ENCODE assay signal across 15 cellular contexts in genomic region chr1:77833521-77834100, GRCh38. TPM values are rescaled to one million over a fixed set of nuclear protein-coding genes. Genes with fewer than 3 reads are reported as not detected.
A peak's percentile ranks its signal among the peaks of the same experiment; 100 is the strongest.
DNase-seq lines count a peak whose midpoint lies in the region; ATAC-seq and TF ChIP-seq lines count a peak whose summit lies in the region.
"Had no signal": no experiment of that assay in that cellular context is flagged by ENCODE, and none has a peak within 500 bp of the region (broad histone marks: within the 10 kb centered on the region; RNA-seq: fewer than 3 reads in every experiment).

No MANE protein-coding gene starts in this region.

- H2AFZ ChIP-seq in PC-3 (ENCODE audit: low read length) (no peak overlapping the region), mammary epithelial cell (ENCODE audit: low read depth, low read length) (no peak overlapping the region)

- BruUV-seq in PC-3 (replicated peaks; lab: Mats Ljungman, UMichigan) (no TSS peak), mammary epithelial cell (replicated peaks; lab: Mats Ljungman, UMichigan) (no TSS peak)

- no peak for TF ChIP-seq CTCF in PC-3 (conservative IDR thresholded peaks at IDR 0.05; ENCODE audit: low read depth, low read length)
- TF ChIP-seq CTCF in mammary epithelial cell (conservative IDR thresholded peaks at IDR 0.05 in 1 of 2, IDR thresholded peaks at IDR 0.05 in 1 of 2; ENCODE audit: extremely low read depth in 1 of 2, insufficient read depth in 1 of 2, low read depth in 1 of 2, low read length in 2 of 2) = no peak
- TF ChIP-seq CTCF in lower lobe of right lung (IDR thresholded peaks at IDR 0.05) = no peak
- no peak for TF ChIP-seq CTCF in ovary (IDR thresholded peaks at IDR 0.05)

- no peaks in the 10 kb centered on the region for H3K27me3 Mint-ChIP-seq in stimulated activated naive B cell treated with anti-CD40 and anti-IgM and Interleukin-4, amounts not matched to agents 10 μg/mL and 1 μg/mL and 100 μg/mL, for 72 hours
- H3K27me3 Mint-ChIP-seq: activated CD4-positive, alpha-beta memory T cell treated with anti-CD3 and anti-CD28 coated beads, Interleukin-2, amount 10 ng/mL, durations not matched to agents 7 days and 5 days; stimulated activated memory B cell treated with anti-CD40 and anti-IgM and Interleukin-4, amounts not matched to agents 10 μg/mL and 1 μg/mL and 100 μg/mL, for 72 hours had no signal

- H3K4me2 ChIP-seq in PC-3 (ENCODE audit: low read length) (no peak overlapping the region), mammary epithelial cell (ENCODE audit: insufficient read depth, low read depth, low read length) (no peak overlapping the region)

- no peak for TF ChIP-seq EP300 in ovary (IDR thresholded peaks at IDR 0.05)

- H3K4me3 Mint-ChIP-seq in stimulated activated naive B cell treated with anti-CD40 and anti-IgM and Interleukin-4, amounts not matched to agents 10 μg/mL and 1 μg/mL and 100 μg/mL, for 72 hours = no peak overlapping the region
- H3K4me3 Mint-ChIP-seq: activated CD4-positive, alpha-beta memory T cell treated with anti-CD3 and anti-CD28 coated beads, Interleukin-2, amount 10 ng/mL, durations not matched to agents 7 days and 5 days; stimulated activated memory B cell treated with anti-CD40 and anti-IgM and Interleukin-4, amounts not matched to agents 10 μg/mL and 1 μg/mL and 100 μg/mL, for 72 hours had no signal

- TF ChIP-seq POLR2A in ovary (IDR thresholded peaks at IDR 0.05) = no peak

- CTCF ChIA-PET in PC-3 (lab: Charles Lee) = no interaction called here
- CTCF ChIA-PET in mammary epithelial cell (lab: Charles Lee; ENCODE audit: low non-redundant PET) = no interaction called here

- peak overlapping the region; percentile 14 for H3K27ac Mint-ChIP-seq in stimulated activated naive B cell treated with anti-CD40 and anti-IgM and Interleukin-4, amounts not matched to agents 10 μg/mL and 1 μg/mL and 100 μg/mL, for 72 hours
- H3K27ac Mint-ChIP-seq: activated CD4-positive, alpha-beta memory T cell treated with anti-CD3 and anti-CD28 coated beads, Interleukin-2, amount 10 ng/mL, durations not matched to agents 7 days and 5 days; stimulated activated memory B cell treated with anti-CD40 and anti-IgM and Interleukin-4, amounts not matched to agents 10 μg/mL and 1 μg/mL and 100 μg/mL, for 72 hours had no signal

- H3K9me2 ChIP-seq in PC-3 (replicated peaks; ENCODE audit: low read length) = no peaks in the 10 kb centered on the region

- no peaks in the 10 kb centered on the region for H3F3A ChIP-seq in PC-3 (ENCODE audit: low read length, unreplicated experiment)

- intact Hi-C loops in PC-3 (cut with micrococcal nuclease) (loop anchor here (5.0 kb wide), 1 partner anchor 54 kb away; the partner anchor contains the start of gene NEXN), mammary epithelial cell (cut with micrococcal nuclease) (no loop called here), lower lobe of right lung (cut with DNase I) (no loop called here), ovary (cut with DNase I) (no loop called here)

- no peak for DNase-seq in PC-3
- no peak for DNase-seq in mammary epithelial cell
- DNase-seq in lower lobe of right lung = no peak
- no peak for DNase-seq in stimulated activated naive B cell treated with anti-CD40 and anti-IgM and Interleukin-4, amounts not matched to agents 10 μg/mL and 1 μg/mL and 100 μg/mL, for 72 hours
- no peak for DNase-seq in NCI-H82 (lab: John Stamatoyannopoulos, UW)
- DNase-seq in ovary = no peak
- DNase-seq in NCI-H1930 (lab: John Stamatoyannopoulos, UW) = no peak
- DNase-seq: activated CD4-positive, alpha-beta memory T cell treated with anti-CD3 and anti-CD28 coated beads, Interleukin-2, amount 10 ng/mL, durations not matched to agents 7 days and 5 days; colonic mucosa; nucleus accumbens; T-helper 9 cell had no signal

- 100% methylated on average over 3 of the region's 3 CpGs for WGBS in mammary epithelial cell (ENCODE audit: low coverage, missing lambda C conversion rate)
- WGBS in ovary, 3 donors = 94 to 97% (median 97%) methylated on average over 3 of the region's 3 CpGs

- H3K36me3 ChIP-seq in PC-3 (ENCODE audit: low read depth, low read length) = peaks cover 4% of the 10 kb centered on the region; the same call in 1 of the 2 replicates
- H3K36me3 ChIP-seq in mammary epithelial cell (ENCODE audit: insufficient read depth, low read length) = no peaks in the 10 kb centered on the region
- no peaks in the 10 kb centered on the region for H3K36me3 ChIP-seq in lower lobe of right lung
- no peaks in the 10 kb centered on the region for H3K36me3 ChIP-seq in ovary
- H3K36me3 ChIP-seq: colonic mucosa had no signal

- H3K27me3 ChIP-seq in PC-3 (ENCODE audit: low read length) = no peaks in the 10 kb centered on the region
- H3K27me3 ChIP-seq in mammary epithelial cell (ENCODE audit: insufficient read depth, low read length) = no peaks in the 10 kb centered on the region
- H3K27me3 ChIP-seq in lower lobe of right lung (ENCODE audit: low read depth) = no peaks in the 10 kb centered on the region
- H3K27me3 ChIP-seq in ovary = no peaks in the 10 kb centered on the region
- H3K27me3 ChIP-seq: BLaER1 treated with 17β-estradiol and CSF1 and Interleukin-3, amounts not matched to agents 10 nM and 100 nM; colonic mucosa had no signal

- H3K27ac ChIP-seq in PC-3 (ENCODE audit: low read length) = peak overlapping the region; percentile 33
- peak overlapping the region; percentile 68 for H3K27ac ChIP-seq in mammary epithelial cell (ENCODE audit: insufficient read depth, low read depth, low read length)
- peak overlapping the region; percentile 79 for H3K27ac ChIP-seq in lower lobe of right lung
- H3K27ac ChIP-seq in ovary = no peak overlapping the region
- H3K27ac ChIP-seq: BLaER1 treated with 17β-estradiol and CSF1 and Interleukin-3, amounts not matched to agents 10 nM and 100 nM had no signal

- H3K4me1 ChIP-seq in PC-3 (ENCODE audit: insufficient read depth, low read length) = peaks cover 31% of the 10 kb centered on the region
- peaks cover 24% of the 10 kb centered on the region for H3K4me1 ChIP-seq in mammary epithelial cell (ENCODE audit: insufficient read depth, low read length)
- H3K4me1 ChIP-seq in lower lobe of right lung = peaks cover 56% of the 10 kb centered on the region
- peaks cover 2% of the 10 kb centered on the region for H3K4me1 ChIP-seq in ovary (ENCODE audit: insufficient read depth)

- H3K9me3 ChIP-seq in PC-3 (ENCODE audit: low read length) (no peaks in the 10 kb centered on the region), mammary epithelial cell (replicated peaks; ENCODE audit: insufficient read depth, low read length) (no peaks in the 10 kb centered on the region), lower lobe of right lung (no peaks in the 10 kb centered on the region), ovary (no peaks in the 10 kb centered on the region)
- H3K9me3 ChIP-seq: BLaER1 treated with 17β-estradiol and CSF1 and Interleukin-3, amounts not matched to agents 10 nM and 100 nM; colonic mucosa had no signal

- H3K36me3 Mint-ChIP-seq in stimulated activated naive B cell treated with anti-CD40 and anti-IgM and Interleukin-4, amounts not matched to agents 10 μg/mL and 1 μg/mL and 100 μg/mL, for 72 hours = peaks cover 7 to 18% of the 10 kb centered on the region in 2 donors

- no peaks in the 10 kb centered on the region for H3K79me2 ChIP-seq in PC-3 (ENCODE audit: low read length)
- no peaks in the 10 kb centered on the region for H3K79me2 ChIP-seq in mammary epithelial cell (ENCODE audit: insufficient read depth, low read length)

- ATAC-seq in PC-3 (no peak), lower lobe of right lung (no peak), esophagus mucosa (no peak)
- ATAC-seq in stimulated activated naive B cell treated with anti-CD40 and anti-IgM and Interleukin-4, amounts not matched to agents 10 μg/mL and 1 μg/mL and 100 μg/mL, for 72 hours (replicated peaks) = no peak
- ATAC-seq: Panc1; stimulated activated memory B cell treated with anti-CD40 and anti-IgM and Interleukin-4, amounts not matched to agents 10 μg/mL and 1 μg/mL and 100 μg/mL, for 72 hours had no signal

- H3K4me1 Mint-ChIP-seq in stimulated activated naive B cell treated with anti-CD40 and anti-IgM and Interleukin-4, amounts not matched to agents 10 μg/mL and 1 μg/mL and 100 μg/mL, for 72 hours = peaks cover 0 to 7% of the 10 kb centered on the region in 2 donors
- H3K4me1 Mint-ChIP-seq: activated CD4-positive, alpha-beta memory T cell treated with anti-CD3 and anti-CD28 coated beads, Interleukin-2, amount 10 ng/mL, durations not matched to agents 7 days and 5 days; stimulated activated memory B cell treated with anti-CD40 and anti-IgM and Interleukin-4, amounts not matched to agents 10 μg/mL and 1 μg/mL and 100 μg/mL, for 72 hours had no signal

- H3K9ac ChIP-seq in PC-3 (ENCODE audit: low read length) (no peak overlapping the region), mammary epithelial cell (ENCODE audit: insufficient read depth, low read length) (no peak overlapping the region)
- H3K9ac ChIP-seq: BLaER1 treated with 17β-estradiol and CSF1 and Interleukin-3, amounts not matched to agents 10 nM and 100 nM had no signal

- H3K4me3 ChIP-seq in PC-3 (ENCODE audit: low read length) (no peak overlapping the region), mammary epithelial cell (replicated peaks in 1 of 3; ENCODE audit: insufficient read depth in 1 of 3, low read depth in 2 of 3, low read length in 3 of 3) (no peak overlapping the region), lower lobe of right lung (no peak overlapping the region), ovary (no peak overlapping the region)
- H3K4me3 ChIP-seq: BLaER1 treated with 17β-estradiol and CSF1 and Interleukin-3, amounts not matched to agents 10 nM and 100 nM; colonic mucosa had no signal

- POLR2A ChIA-PET in PC-3 (lab: Charles Lee; ENCODE audit: unreplicated experiment) = no interaction called here

- dilution Hi-C loops in mammary epithelial cell (cut with HindIII; ENCODE audit: low sequenced_read_pairs) = no loop called here

- H4K20me1 ChIP-seq in PC-3 (ENCODE audit: low read length) (no peaks in the 10 kb centered on the region), mammary epithelial cell (ENCODE audit: insufficient read depth, low read length) (no peaks in the 10 kb centered on the region)
- H4K20me1 ChIP-seq: BLaER1 treated with 17β-estradiol and CSF1 and Interleukin-3, amounts not matched to agents 10 nM and 100 nM had no signal

- no peaks in the 10 kb centered on the region for H3K9me3 Mint-ChIP-seq in stimulated activated naive B cell treated with anti-CD40 and anti-IgM and Interleukin-4, amounts not matched to agents 10 μg/mL and 1 μg/mL and 100 μg/mL, for 72 hours
- H3K9me3 Mint-ChIP-seq: activated CD4-positive, alpha-beta memory T cell treated with anti-CD3 and anti-CD28 coated beads, Interleukin-2, amount 10 ng/mL, durations not matched to agents 7 days and 5 days; stimulated activated memory B cell treated with anti-CD40 and anti-IgM and Interleukin-4, amounts not matched to agents 10 μg/mL and 1 μg/mL and 100 μg/mL, for 72 hours had no signal

- in situ Hi-C loops in mammary epithelial cell (cut with MboI; ENCODE audit: low sequenced_read_pairs in 2 of 2) = no loop called here

RNA-seq across cellular contexts. Expression of gene MIGA1, which starts 54.2 kb away (rescaled TPM):
- total RNA-seq in PC-3 (2014; rRNA removed) (6.5 and 8.8 TPM in 2 replicates), mammary epithelial cell (10 to 100 TPM; 15.2 to 16.6 TPM), lower lobe of right lung (16.5 TPM), esophagus mucosa (6.9 TPM), ovary (10 to 100 TPM; 11.3 to 24.0 (median 19.0) TPM)
- polyA plus RNA-seq in mammary epithelial cell (3.9 TPM), ovary (1 to 10 TPM; 6.5 to 8.7 TPM)
- 10.3 TPM for polyA minus RNA-seq in mammary epithelial cell

RNA-seq across cellular contexts. Expression of gene NEXN, which starts 54.8 kb away (rescaled TPM):
- total RNA-seq in PC-3 (2014; rRNA removed) (3.1 and 3.5 TPM in 2 replicates), mammary epithelial cell (1 to 10 TPM; 6.3 to 8.2 TPM), lower lobe of right lung (16.5 TPM), esophagus mucosa (0.52 TPM), ovary (10 to 100 TPM in 3 of 7 donors, 1 to 10 TPM in 4; 2.4 to 21.5 (median 8.7) TPM)
- polyA plus RNA-seq in mammary epithelial cell (1.3 TPM), ovary (10 to 100 TPM; 13.3 to 66.2 TPM)
- polyA minus RNA-seq in mammary epithelial cell = not detected

Comparison
In these comparisons a context has a peak if more than half of its experiments do, and no peak if none do; other contexts are left out.
1. H3K27ac ChIP-seq: peak in PC-3 (single experiment), mammary epithelial cell (single experiment) and lower lobe of right lung (single experiment); none in ovary (0 of 2).